In genomic region chr7:89584896-89585295, GRCh38 we compare ENCODE assay signal across 28 cellular contexts.
"Had no signal": no experiment of that assay in that cellular context is flagged by ENCODE, and none has a peak within 500 bp of the region (broad histone marks: within the 10 kb centered on the region; RNA-seq: fewer than 3 reads in every experiment).

No MANE protein-coding gene starts in this region.

- H3K36me3 Mint-ChIP-seq: naive B cell; stimulated activated effector memory CD8-positive, alpha-beta T cell treated with anti-CD3 and anti-CD28 coated beads, Interleukin-12 subunit alpha, Interleukin-12 subunit beta, amount 100 ng/mL, for 72 hours had no signal

- DNase-seq: dermis blood vessel endothelial cell; effector memory CD4-positive, alpha-beta T cell; foreskin fibroblast; gastrocnemius medialis; heart left ventricle; kidney glomerular epithelial cell; left ventricle myocardium superior; lower lobe of right lung; mucosa of descending colon; naive B cell; stimulated activated CD4-positive, alpha-beta T cell treated with anti-CD3 and anti-CD28 coated beads, Interleukin-12 subunit alpha, Interleukin-12 subunit beta, amount 100 ng/mL, for 4 hours; stimulated activated CD4-positive, alpha-beta T cell treated with anti-CD3 and anti-CD28 coated beads, Interleukin-1b, Interleukin-23, amount 100 ng/mL, for 48 hours; stimulated activated CD4-positive, alpha-beta T cell treated with anti-CD3 and anti-CD28 coated beads, Interleukin-4, amount 100 ng/mL, for 1 hour; stimulated activated naive CD4-positive, alpha-beta T cell treated with Interleukin-2 at 50 U/mL for 16 hours; stomach; thyroid gland; trophoblast cell had no signal

- H3K9ac ChIP-seq: parathyroid adenoma had no signal

- H3K4me2 ChIP-seq: hepatocyte, smooth muscle cell had no signal

- H3K27me3 ChIP-seq: gastrocnemius medialis, heart left ventricle, hepatocyte, right atrium auricular region, stomach, thyroid gland, vagina had no signal

- H3K4me3 ChIP-seq: coronary artery, gastrocnemius medialis, heart left ventricle, hepatocyte, lower lobe of right lung, mucosa of descending colon, right atrium auricular region, smooth muscle cell, stomach, thyroid gland, vagina had no signal

- H3K4me3 Mint-ChIP-seq: naive B cell; natural killer cell treated with Interleukin-12 subunit alpha and Interleukin-12 subunit beta and Interleukin-15 and Interleukin-18, amount 100 ng/mL, for 72 hours; neural crest cell; stimulated activated effector memory CD8-positive, alpha-beta T cell treated with anti-CD3 and anti-CD28 coated beads, Interleukin-12 subunit alpha, Interleukin-12 subunit beta, amount 100 ng/mL, for 72 hours had no signal

- H3K9me3 ChIP-seq: gastrocnemius medialis, lower lobe of right lung, thyroid gland, vagina had no signal

- H3K27ac ChIP-seq: coronary artery, gastrocnemius medialis, heart left ventricle, hepatocyte, lower lobe of right lung, parathyroid adenoma, right atrium auricular region, stomach, thyroid gland, vagina had no signal

- H2AFZ ChIP-seq: hepatocyte, parathyroid adenoma had no signal

- H3K4me1 Mint-ChIP-seq: naive B cell; neural crest cell; stimulated activated effector memory CD8-positive, alpha-beta T cell treated with anti-CD3 and anti-CD28 coated beads, Interleukin-12 subunit alpha, Interleukin-12 subunit beta, amount 100 ng/mL, for 72 hours had no signal

- H3K27me3 Mint-ChIP-seq: naive B cell; natural killer cell treated with Interleukin-12 subunit alpha and Interleukin-12 subunit beta and Interleukin-15 and Interleukin-18, amount 100 ng/mL, for 72 hours; progenitor cell of endocrine pancreas had no signal

- H3K4me1 ChIP-seq: gastrocnemius medialis, heart left ventricle, lower lobe of right lung, parathyroid adenoma, right atrium auricular region, stomach, thyroid gland, vagina had no signal

- H3K36me3 ChIP-seq: gastrocnemius medialis, heart left ventricle, lower lobe of right lung, right atrium auricular region, stomach, thyroid gland, vagina had no signal

- ATAC-seq: gastrocnemius medialis; heart left ventricle; left ventricle myocardium superior; lower lobe of right lung; mucosa of descending colon; natural killer cell treated with Interleukin-12 subunit alpha and Interleukin-12 subunit beta and Interleukin-15 and Interleukin-18, amount 100 ng/mL, for 72 hours; sciatic nerve; stimulated activated effector memory CD8-positive, alpha-beta T cell treated with anti-CD3 and anti-CD28 coated beads, Interleukin-12 subunit alpha, Interleukin-12 subunit beta, amount 100 ng/mL, for 72 hours had no signal

- H3K27ac Mint-ChIP-seq: naive B cell; natural killer cell treated with Interleukin-12 subunit alpha and Interleukin-12 subunit beta and Interleukin-15 and Interleukin-18, amount 100 ng/mL, for 72 hours; progenitor cell of endocrine pancreas; stimulated activated effector memory CD8-positive, alpha-beta T cell treated with anti-CD3 and anti-CD28 coated beads, Interleukin-12 subunit alpha, Interleukin-12 subunit beta, amount 100 ng/mL, for 72 hours had no signal
